In the genomic region with DNA sequence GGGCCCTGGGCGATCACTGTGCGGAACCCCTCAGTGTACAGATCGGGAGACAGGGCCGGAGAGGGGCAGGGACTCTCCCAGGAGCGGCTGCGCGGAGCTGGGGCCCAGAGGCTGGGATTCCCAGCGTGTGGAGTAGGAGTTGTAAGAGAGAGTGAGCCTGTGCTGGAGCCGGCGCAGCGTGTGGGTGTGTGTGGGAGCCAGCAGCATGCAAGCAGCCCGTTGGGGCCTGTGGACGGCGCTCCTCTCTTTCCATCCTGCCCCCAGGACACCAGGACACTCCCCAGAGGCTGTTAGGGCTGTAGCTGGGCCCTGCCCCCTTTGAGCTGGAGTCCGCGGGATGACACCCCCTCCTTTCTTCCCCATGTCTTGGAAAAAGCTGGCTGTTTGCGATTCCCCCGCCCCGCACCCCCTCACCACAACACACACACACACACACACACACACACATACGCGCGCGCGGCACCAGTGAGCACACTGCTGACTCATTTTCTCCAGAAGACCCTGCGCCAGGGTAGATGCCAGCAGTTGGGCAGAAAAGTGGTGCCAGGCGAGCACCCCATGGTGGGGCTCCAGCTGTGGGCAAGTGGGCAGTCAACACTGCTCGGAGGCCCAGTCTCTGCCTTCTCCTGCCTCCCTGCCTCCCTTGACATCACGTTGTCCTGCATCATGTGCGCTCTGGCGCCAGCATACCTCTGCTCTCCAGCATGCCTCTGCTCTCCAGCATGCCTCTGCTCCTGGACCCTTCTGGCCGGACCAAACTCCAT, we compare ENCODE assay signal across 7 cellular contexts.
DNase-seq lines count a peak whose midpoint lies in the region; ATAC-seq and TF ChIP-seq lines count a peak whose summit lies in the region.

No MANE protein-coding gene starts in this region.

- TF ChIP-seq CTCF in HFF-Myc (IDR thresholded peaks at IDR 0.05; ENCODE audit: low read depth, low read length, missing control alignments) = peak; percentile 13

- peak; percentile 20 for ATAC-seq in effector memory CD8-positive, alpha-beta T cell (replicated peaks)
- ATAC-seq in GM19455 (IDR thresholded peaks at IDR 0.05; ENCODE audit: unreplicated experiment) = no peak

- peaks cover 11 to 16% of the 10 kb centered on the region in 2 donors for H3K4me1 Mint-ChIP-seq in effector memory CD8-positive, alpha-beta T cell (ENCODE audit: low read depth in 2 of 2)
- H3K4me1 Mint-ChIP-seq in stimulated activated naive CD8-positive, alpha-beta T cell treated with anti-CD3 and anti-CD28 coated beads, Interleukin-15, Interleukin-2, amounts not matched to agents 100 ng/mL and 50 ng/mL, for 24 hours (ENCODE audit: low read depth) = peaks cover 25% of the 10 kb centered on the region

- H3K9me3 Mint-ChIP-seq in effector memory CD8-positive, alpha-beta T cell = no peaks in the 10 kb centered on the region
- H3K9me3 Mint-ChIP-seq in stimulated activated naive CD8-positive, alpha-beta T cell treated with anti-CD3 and anti-CD28 coated beads, Interleukin-15, Interleukin-2, amounts not matched to agents 100 ng/mL and 50 ng/mL, for 24 hours = no peaks in the 10 kb centered on the region

- peaks cover 48 to 51% of the 10 kb centered on the region in 2 donors for H3K27me3 Mint-ChIP-seq in effector memory CD8-positive, alpha-beta T cell
- peaks cover 43% of the 10 kb centered on the region for H3K27me3 Mint-ChIP-seq in stimulated activated naive CD8-positive, alpha-beta T cell treated with anti-CD3 and anti-CD28 coated beads, Interleukin-15, Interleukin-2, amounts not matched to agents 100 ng/mL and 50 ng/mL, for 24 hours

- DNase-seq in HFF-Myc (ENCODE audit: extremely low read depth, low read depth) = peak; percentile 59
- peak; percentile 30 for DNase-seq in activated CD4-positive, alpha-beta T cell treated with anti-CD3 and anti-CD28 coated beads for 48 hours
- DNase-seq in effector memory CD8-positive, alpha-beta T cell = peak in 1 of 3 experiments; percentile 11
- DNase-seq in medulla oblongata (ENCODE audit: extremely low spot score) = peak; percentile 34
- no peak for DNase-seq in NCI-H345 (lab: John Stamatoyannopoulos, UW)

- peaks cover 10% of the 10 kb centered on the region for H3K36me3 Mint-ChIP-seq in effector memory CD8-positive, alpha-beta T cell (ENCODE audit: insufficient read depth)
- H3K36me3 Mint-ChIP-seq in stimulated activated naive CD8-positive, alpha-beta T cell treated with anti-CD3 and anti-CD28 coated beads, Interleukin-15, Interleukin-2, amounts not matched to agents 100 ng/mL and 50 ng/mL, for 24 hours (ENCODE audit: low read depth) = no peaks in the 10 kb centered on the region

- peak overlapping the region; percentile 90 for H3K4me3 ChIP-seq in HFF-Myc (replicated peaks; ENCODE audit: low read depth, low read length)

- H3K4me3 Mint-ChIP-seq in effector memory CD8-positive, alpha-beta T cell = peak overlapping the region; percentile 88 to 90
- H3K4me3 Mint-ChIP-seq in stimulated activated naive CD8-positive, alpha-beta T cell treated with anti-CD3 and anti-CD28 coated beads, Interleukin-15, Interleukin-2, amounts not matched to agents 100 ng/mL and 50 ng/mL, for 24 hours = peak overlapping the region; percentile 94

- H3K27ac Mint-ChIP-seq in effector memory CD8-positive, alpha-beta T cell = peak overlapping the region in 1 of 2 donors; percentile 69
- peak overlapping the region; percentile 86 for H3K27ac Mint-ChIP-seq in stimulated activated naive CD8-positive, alpha-beta T cell treated with anti-CD3 and anti-CD28 coated beads, Interleukin-15, Interleukin-2, amounts not matched to agents 100 ng/mL and 50 ng/mL, for 24 hours
